In the genomic region with DNA sequence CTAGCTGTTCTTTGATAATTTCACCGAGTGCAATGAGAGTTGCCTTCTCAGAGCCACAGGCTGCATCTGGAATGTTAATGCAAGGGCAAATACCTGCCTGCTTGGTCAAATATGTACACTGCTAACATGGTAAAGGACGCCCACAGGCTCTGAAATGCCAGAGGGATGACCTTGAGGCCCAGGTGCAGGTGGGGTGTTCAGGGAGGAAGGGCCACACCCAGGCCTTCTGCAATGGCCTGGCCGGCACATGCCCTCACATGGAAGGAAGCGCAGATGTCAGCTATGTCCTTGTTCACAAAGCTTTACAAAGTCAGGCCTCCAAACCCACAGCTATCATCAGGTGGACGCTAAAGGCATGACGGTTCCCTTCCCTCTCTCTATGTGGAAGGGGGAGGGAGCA, we compare ENCODE assay signal across 23 cellular contexts. TPM values are rescaled to one million over a fixed set of nuclear protein-coding genes. Genes with fewer than 3 reads are reported as not detected.
A peak's percentile ranks its signal among the peaks of the same experiment; 100 is the strongest.
DNase-seq lines count a peak whose midpoint lies in the region; ATAC-seq and TF ChIP-seq lines count a peak whose summit lies in the region.
"Had no signal": no experiment of that assay in that cellular context is flagged by ENCODE, and none has a peak within 500 bp of the region (broad histone marks: within the 10 kb centered on the region; RNA-seq: fewer than 3 reads in every experiment).

No MANE protein-coding gene starts in this region.

- no peak overlapping the region for H3K4me3 Mint-ChIP-seq in natural killer cell treated with Interleukin-12 subunit alpha and Interleukin-12 subunit beta and Interleukin-15 and Interleukin-18, amount 100 ng/mL, for 72 hours
- no peak overlapping the region for H3K4me3 Mint-ChIP-seq in natural killer cell
- no peak overlapping the region for H3K4me3 Mint-ChIP-seq in naive thymus-derived CD8-positive, alpha-beta T cell
- H3K4me3 Mint-ChIP-seq: brain; CD8-positive, alpha-beta memory T cell; stimulated activated naive CD8-positive, alpha-beta T cell treated with anti-CD3 and anti-CD28 coated beads, Interleukin-15, Interleukin-2, amounts not matched to agents 100 ng/mL and 50 ng/mL, for 24 hours had no signal

- H3K4me2 ChIP-seq in GM23248 (ENCODE audit: unreplicated experiment): no peak overlapping the region

- DNase-seq in NCI-H1417 (lab: John Stamatoyannopoulos, UW) (peak in 2 of 3 experiments; percentile 0 to 4), NCI-H1417 treated with DMSO at 0.1 percent for 48 hours (lab: John Stamatoyannopoulos, UW) (no peak), natural killer cell (no peak), mesenteric fat pad (ENCODE audit: low spot score) (peak; percentile 60), GM23248 (no peak), NCI-H2107 treated with DMSO at 0.1 percent for 48 hours (lab: John Stamatoyannopoulos, UW; ENCODE audit: unreplicated experiment) (no peak)
- peak; percentile 37 for DNase-seq in natural killer cell treated with Interleukin-12 subunit alpha and Interleukin-12 subunit beta and Interleukin-15 and Interleukin-18, amount 100 ng/mL, for 72 hours (ENCODE audit: low spot score)
- DNase-seq in naive thymus-derived CD8-positive, alpha-beta T cell: no peak
- DNase-seq: activated CD4-positive, alpha-beta T cell treated with anti-CD3 and anti-CD28 coated beads for 48 hours; activated CD8-positive, alpha-beta memory T cell treated with anti-CD3 and anti-CD28 coated beads, Interleukin-2, amount 50 U/mL, for 48 hours; CD8-positive, alpha-beta memory T cell; cortex of kidney; DND-41; KBM-7; left lung; MM.1S; NCI-H1694 treated with DMSO at 0.1 percent for 48 hours; NCI-H82 had no signal

- H3K9ac ChIP-seq in GM23248: no peak overlapping the region

- peaks cover 22 to 38% of the 10 kb centered on the region in 2 donors for H3K27me3 Mint-ChIP-seq in natural killer cell treated with Interleukin-12 subunit alpha and Interleukin-12 subunit beta and Interleukin-15 and Interleukin-18, amount 100 ng/mL, for 72 hours
- H3K27me3 Mint-ChIP-seq in natural killer cell (ENCODE audit: low read depth in 2 of 2): peaks cover 13 to 38% of the 10 kb centered on the region in 2 donors
- H3K27me3 Mint-ChIP-seq in naive thymus-derived CD8-positive, alpha-beta T cell: no peaks in the 10 kb centered on the region
- H3K27me3 Mint-ChIP-seq: stimulated activated naive CD8-positive, alpha-beta T cell treated with anti-CD3 and anti-CD28 coated beads, Interleukin-15, Interleukin-2, amounts not matched to agents 100 ng/mL and 50 ng/mL, for 24 hours had no signal

- TF ChIP-seq CTCF in natural killer cell (IDR thresholded peaks at IDR 0.05): no peak

- 14 to 15% methylated on average over 6 of the region's 6 CpGs for WGBS in GM23248 (ENCODE audit: low coverage in 1 of 2, low lambda C conversion rate in 2 of 2, missing lambda C conversion rate in 2 of 2), 2 experiments

- no peaks in the 10 kb centered on the region for H4K20me1 ChIP-seq in GM23248 (ENCODE audit: insufficient read depth)

- no peak overlapping the region for H2AFZ ChIP-seq in GM23248

- no peaks in the 10 kb centered on the region for H3K9me2 ChIP-seq in GM23248 (ENCODE audit: insufficient read depth)

- H3K9me3 Mint-ChIP-seq in natural killer cell treated with Interleukin-12 subunit alpha and Interleukin-12 subunit beta and Interleukin-15 and Interleukin-18, amount 100 ng/mL, for 72 hours: no peaks in the 10 kb centered on the region
- peaks cover 0 to 4% of the 10 kb centered on the region in 2 donors for H3K9me3 Mint-ChIP-seq in natural killer cell
- H3K9me3 Mint-ChIP-seq in naive thymus-derived CD8-positive, alpha-beta T cell: no peaks in the 10 kb centered on the region
- H3K9me3 Mint-ChIP-seq: activated T-helper 2 cell treated with anti-CD3 and anti-CD28 coated beads, Interferon-gamma antibody, Interleukin-2, Interleukin-4, amounts not matched to agents 10 μg/mL and 5 μg/mL and 100 μg/mL, durations not matched to agents 14 hours and 24 hours and 36 hours; stimulated activated naive CD8-positive, alpha-beta T cell treated with anti-CD3 and anti-CD28 coated beads, Interleukin-15, Interleukin-2, amounts not matched to agents 100 ng/mL and 50 ng/mL, for 24 hours had no signal

- H3K27ac ChIP-seq in GM23248: no peak overlapping the region
- H3K27ac ChIP-seq: 22Rv1, left lung, tibial nerve had no signal

- H3K9me3 ChIP-seq in GM23248 (ENCODE audit: low read depth): no peaks in the 10 kb centered on the region

- H3F3A ChIP-seq in GM23248 (ENCODE audit: insufficient read depth): no peaks in the 10 kb centered on the region

- POLR2A ChIA-PET in naive thymus-derived CD8-positive, alpha-beta T cell (lab: Charles Lee): no interaction called here

- no peaks in the 10 kb centered on the region for H3K27me3 ChIP-seq in GM23248 (replicated peaks; ENCODE audit: insufficient read depth)
- H3K27me3 ChIP-seq: left lung, tibial nerve had no signal

- no peaks in the 10 kb centered on the region for H3K36me3 Mint-ChIP-seq in natural killer cell treated with Interleukin-12 subunit alpha and Interleukin-12 subunit beta and Interleukin-15 and Interleukin-18, amount 100 ng/mL, for 72 hours
- H3K36me3 Mint-ChIP-seq in natural killer cell: no peaks in the 10 kb centered on the region
- H3K36me3 Mint-ChIP-seq in naive thymus-derived CD8-positive, alpha-beta T cell: peaks cover 6 to 49% (median 18%) of the 10 kb centered on the region in 3 donors

- in situ Hi-C loops in GM23248 (cut with MboI): no loop called here

- no peaks in the 10 kb centered on the region for H3K36me3 ChIP-seq in GM23248 (ENCODE audit: low read depth)
- H3K36me3 ChIP-seq: tibial nerve had no signal

- no peak overlapping the region for H3K4me3 ChIP-seq in GM23248
- H3K4me3 ChIP-seq: left lung, tibial nerve had no signal

- H3K79me2 ChIP-seq in GM23248 (ENCODE audit: insufficient read depth): no peaks in the 10 kb centered on the region

- no peak overlapping the region for H3K27ac Mint-ChIP-seq in natural killer cell treated with Interleukin-12 subunit alpha and Interleukin-12 subunit beta and Interleukin-15 and Interleukin-18, amount 100 ng/mL, for 72 hours
- no peak overlapping the region for H3K27ac Mint-ChIP-seq in natural killer cell
- no peak overlapping the region for H3K27ac Mint-ChIP-seq in naive thymus-derived CD8-positive, alpha-beta T cell
- H3K27ac Mint-ChIP-seq: activated T-helper 2 cell treated with anti-CD3 and anti-CD28 coated beads, Interferon-gamma antibody, Interleukin-2, Interleukin-4, amounts not matched to agents 10 μg/mL and 5 μg/mL and 100 μg/mL, durations not matched to agents 14 hours and 24 hours and 36 hours; brain; CD8-positive, alpha-beta memory T cell; stimulated activated naive CD8-positive, alpha-beta T cell treated with anti-CD3 and anti-CD28 coated beads, Interleukin-15, Interleukin-2, amounts not matched to agents 100 ng/mL and 50 ng/mL, for 24 hours had no signal

- no peaks in the 10 kb centered on the region for H3K4me1 ChIP-seq in GM23248 (ENCODE audit: insufficient read depth)
- H3K4me1 ChIP-seq: left lung, tibial nerve had no signal

- H3K4me1 Mint-ChIP-seq in natural killer cell treated with Interleukin-12 subunit alpha and Interleukin-12 subunit beta and Interleukin-15 and Interleukin-18, amount 100 ng/mL, for 72 hours (ENCODE audit: low read depth in 2 of 2): no peaks in the 10 kb centered on the region
- no peaks in the 10 kb centered on the region for H3K4me1 Mint-ChIP-seq in natural killer cell
- H3K4me1 Mint-ChIP-seq in naive thymus-derived CD8-positive, alpha-beta T cell: peaks cover 0 to 6% (median 1%) of the 10 kb centered on the region in 4 donors
- H3K4me1 Mint-ChIP-seq: brain; CD8-positive, alpha-beta memory T cell had no signal

- intact Hi-C loops in natural killer cell (cut with micrococcal nuclease): no loop called here

- no peak for ATAC-seq in natural killer cell treated with Interleukin-12 subunit alpha and Interleukin-12 subunit beta and Interleukin-15 and Interleukin-18, amount 100 ng/mL, for 72 hours
- ATAC-seq in natural killer cell: no peak
- no peak for ATAC-seq in naive thymus-derived CD8-positive, alpha-beta T cell
- ATAC-seq: left lung had no signal

RNA-seq across cellular contexts. Expression of gene HRH2, which starts 48.6 kb away (rescaled TPM):
- total RNA-seq in natural killer cell treated with Interleukin-12 subunit alpha and Interleukin-12 subunit beta and Interleukin-15 and Interleukin-18, amount 100 ng/mL, for 72 hours: 1 to 10 TPM; 2.5 to 3.2 TPM
- 10 to 100 TPM in 1 of 3 donors, 1 to 10 TPM in 2; 1.4 to 13.9 (median 3.1) TPM for total RNA-seq in natural killer cell
- total RNA-seq in mesenteric fat pad: 12.5 TPM
- total RNA-seq in naive thymus-derived CD8-positive, alpha-beta T cell: 1 to 10 TPM; 2.0 to 2.4 TPM
- 1 to 10 TPM; 2.6 to 8.6 (median 5.5) TPM for polyA plus RNA-seq in naive thymus-derived CD8-positive, alpha-beta T cell
- not detected in 2 replicates for total RNA-seq in GM23248 (2014; rRNA removed; shearing (Covaris generic))
- polyA plus RNA-seq in GM23248 (2016; fragmentation: Nextera tagmentation; extraction: Ambion mirVana): not detected in 2 replicates

Comparison
In these comparisons a context has a peak if more than half of its experiments do, and no peak if none do; other contexts are left out.
1. DNase-seq: peak in NCI-H1417 (2 of 3), natural killer cell treated with Interleukin-12 subunit alpha and Interleukin-12 subunit beta and Interleukin-15 and Interleukin-18, amount 100 ng/mL, for 72 hours (single experiment) and mesenteric fat pad (single experiment); none in NCI-H1417 treated with DMSO at 0.1 percent for 48 hours (single experiment), natural killer cell (single experiment), naive thymus-derived CD8-positive, alpha-beta T cell (0 of 10), GM23248 (single experiment) and NCI-H2107 treated with DMSO at 0.1 percent for 48 hours (single experiment).